In genomic region chrX:90012395-90012794, GRCh38 we compare ENCODE assay signal across 4 cellular contexts.
"Had no signal": no experiment of that assay in that cellular context is flagged by ENCODE, and none has a peak within 500 bp of the region (broad histone marks: within the 10 kb centered on the region; RNA-seq: fewer than 3 reads in every experiment).

No MANE protein-coding gene starts in this region.

- H3K27ac ChIP-seq: HL-60, KMS-11 had no signal

- H3K4me3 ChIP-seq: K562 had no signal

- ATAC-seq: HepG2, K562 had no signal
